21 cellular contexts compared by ENCODE assay signal in genomic region chr9:18798106-18798505, GRCh38.
"Had no signal": no experiment of that assay in that cellular context is flagged by ENCODE, and none has a peak within 500 bp of the region (broad histone marks: within the 10 kb centered on the region; RNA-seq: fewer than 3 reads in every experiment).

No MANE protein-coding gene starts in this region.

- FAIRE-seq: kidney had no signal

- DNase-seq: activated CD4-positive, alpha-beta T cell treated with anti-CD3 and anti-CD28 coated beads, Interleukin-2, amount 10 ng/mL, durations not matched to agents 7 days and 5 days; activated CD8-positive, alpha-beta memory T cell treated with anti-CD3 and anti-CD28 coated beads, Interleukin-2, amount 50 U/mL, for 48 hours; activated gamma-delta T cell; activated T-cell treated with anti-CD3 and anti-CD28 coated beads, Interleukin-2, amount 50 U/mL, for 72 hours; kidney; left ventricle myocardium superior; mucosa of descending colon; naive thymus-derived CD8-positive, alpha-beta T cell; retina; stimulated activated CD4-positive, alpha-beta T cell treated with anti-CD3 and anti-CD28 coated beads, Interleukin-15, amount 100 ng/mL, for 24 hours; stimulated activated CD4-positive, alpha-beta T cell treated with anti-CD3 and anti-CD28 coated beads, Interleukin-4, amount 100 ng/mL, for 1 hour; stimulated activated naive CD4-positive, alpha-beta T cell; T-helper 2 cell; transverse colon had no signal

- H3K27ac ChIP-seq: hepatocyte, parathyroid adenoma, skin epidermis, transverse colon had no signal

- H3K4me1 ChIP-seq: transverse colon had no signal

- H3K9ac ChIP-seq: parathyroid adenoma had no signal

- H3K4me2 ChIP-seq: hepatocyte had no signal

- H2AFZ ChIP-seq: hepatocyte, parathyroid adenoma had no signal

- H3K9me3 Mint-ChIP-seq: activated CD4-positive, alpha-beta T cell treated with anti-CD3 and anti-CD28 coated beads, Interleukin-2, amount 10 ng/mL, durations not matched to agents 7 days and 5 days; dendritic cell treated with granulocyte-macrophage colony-stimulating factor and Interleukin-4, amounts not matched to agents 40 ng/mL and 50 ng/mL, for 4 days had no signal

- H3K27ac Mint-ChIP-seq: activated CD4-positive, alpha-beta T cell treated with anti-CD3 and anti-CD28 coated beads, Interleukin-2, amount 10 ng/mL, durations not matched to agents 7 days and 5 days; activated naive CD8-positive, alpha-beta T cell; activated T-cell treated with anti-CD3 and anti-CD28 coated beads, Interleukin-2, amount 50 U/mL, for 72 hours; dendritic cell treated with granulocyte-macrophage colony-stimulating factor and Interleukin-4, amounts not matched to agents 40 ng/mL and 50 ng/mL, for 4 days; memory B cell; naive thymus-derived CD8-positive, alpha-beta T cell had no signal

- H3K36me3 Mint-ChIP-seq: activated naive CD8-positive, alpha-beta T cell; memory B cell had no signal

- H3K9me3 ChIP-seq: mucosa of descending colon, transverse colon had no signal

- H3K4me1 Mint-ChIP-seq: activated CD4-positive, alpha-beta T cell treated with anti-CD3 and anti-CD28 coated beads, Interleukin-2, amount 10 ng/mL, durations not matched to agents 7 days and 5 days; memory B cell; naive thymus-derived CD8-positive, alpha-beta T cell had no signal

- H3K27me3 Mint-ChIP-seq: dendritic cell treated with granulocyte-macrophage colony-stimulating factor and Interleukin-4, amounts not matched to agents 40 ng/mL and 50 ng/mL, for 4 days had no signal

- H3K79me2 ChIP-seq: hepatocyte, parathyroid adenoma had no signal

- ATAC-seq: activated T-cell treated with anti-CD3 and anti-CD28 coated beads, Interleukin-2, amount 50 U/mL, for 72 hours; left ventricle myocardium superior; mucosa of descending colon; naive thymus-derived CD8-positive, alpha-beta T cell had no signal

- H3K4me3 ChIP-seq: hepatocyte, mucosa of descending colon, skin epidermis, transverse colon had no signal

- H3K36me3 ChIP-seq: transverse colon had no signal

- H3K27me3 ChIP-seq: hepatocyte, transverse colon had no signal

- H3K4me3 Mint-ChIP-seq: activated CD4-positive, alpha-beta T cell treated with anti-CD3 and anti-CD28 coated beads, Interleukin-2, amount 10 ng/mL, durations not matched to agents 7 days and 5 days; activated naive CD8-positive, alpha-beta T cell; activated T-cell treated with anti-CD3 and anti-CD28 coated beads, Interleukin-2, amount 50 U/mL, for 72 hours; brain; dendritic cell treated with granulocyte-macrophage colony-stimulating factor and Interleukin-4, amounts not matched to agents 40 ng/mL and 50 ng/mL, for 4 days; memory B cell; naive thymus-derived CD8-positive, alpha-beta T cell had no signal
